In genomic region chr11:34245043-34245442, GRCh38 we compare ENCODE assay signal across 21 cellular contexts.
DNase-seq lines count a peak whose midpoint lies in the region; TF ChIP-seq lines count a peak whose summit lies in the region.
"Had no signal": no experiment of that assay in that cellular context is flagged by ENCODE, and none has a peak within 500 bp of the region (broad histone marks: within the 10 kb centered on the region; RNA-seq: fewer than 3 reads in every experiment).

No MANE protein-coding gene starts in this region.

- peak overlapping the region; percentile 63 for H3K27ac Mint-ChIP-seq in T-helper 2 cell treated with Interferon-gamma antibody and Interleukin-4, amounts not matched to agents 5 μg/mL and 100 μg/mL, for 36 hours

- no peaks in the 10 kb centered on the region for H3K9me2 ChIP-seq in hepatocyte (replicated peaks; ENCODE audit: insufficient read depth)

- peaks cover 5% of the 10 kb centered on the region for H3K36me3 Mint-ChIP-seq in T-helper 2 cell treated with Interferon-gamma antibody and Interleukin-4, amounts not matched to agents 5 μg/mL and 100 μg/mL, for 36 hours (ENCODE audit: low read depth)

- peaks cover 25% of the 10 kb centered on the region for H3K79me2 ChIP-seq in hepatocyte

- WGBS in hepatocyte (ENCODE audit: low lambda C conversion rate, missing lambda C conversion rate), result 87% methylated on average over 4 of the region's 4 CpGs

- H3K4me3 Mint-ChIP-seq in T-helper 2 cell treated with Interferon-gamma antibody and Interleukin-4, amounts not matched to agents 5 μg/mL and 100 μg/mL, for 36 hours, result peak overlapping the region; percentile 63

- no peaks in the 10 kb centered on the region for H3K27me3 ChIP-seq in hepatocyte
- H3K27me3 ChIP-seq: esophagus muscularis mucosa, neutrophil had no signal

- no peaks in the 10 kb centered on the region for H3K27me3 Mint-ChIP-seq in T-helper 2 cell treated with Interferon-gamma antibody and Interleukin-4, amounts not matched to agents 5 μg/mL and 100 μg/mL, for 36 hours (ENCODE audit: low read depth)

- H2AFZ ChIP-seq in hepatocyte, result no peak overlapping the region

- H3K4me3 ChIP-seq in hepatocyte, result no peak overlapping the region
- H3K4me3 ChIP-seq: esophagus muscularis mucosa had no signal

- no peak for TF ChIP-seq CTCF in hepatocyte (IDR thresholded peaks at IDR 0.05; ENCODE audit: poor library complexity)

- peaks cover 23% of the 10 kb centered on the region for H3K4me1 ChIP-seq in hepatocyte (ENCODE audit: insufficient read depth)

- no peaks in the 10 kb centered on the region for H3K9me3 Mint-ChIP-seq in T-helper 2 cell treated with Interferon-gamma antibody and Interleukin-4, amounts not matched to agents 5 μg/mL and 100 μg/mL, for 36 hours

- no peak overlapping the region for H3K4me2 ChIP-seq in hepatocyte

- H4K20me1 ChIP-seq in hepatocyte (ENCODE audit: insufficient read depth, poor library complexity, severe bottlenecking), result no peaks in the 10 kb centered on the region

- peaks cover 81% of the 10 kb centered on the region for H3K4me1 Mint-ChIP-seq in T-helper 2 cell treated with Interferon-gamma antibody and Interleukin-4, amounts not matched to agents 5 μg/mL and 100 μg/mL, for 36 hours (ENCODE audit: low read depth)

- H3K27ac ChIP-seq in hepatocyte, result peak overlapping the region; percentile 91
- H3K27ac ChIP-seq: esophagus muscularis mucosa, neutrophil, VCaP had no signal

- DNase-seq in stimulated activated CD4-positive, alpha-beta T cell treated with anti-CD3 and anti-CD28 coated beads, Interleukin-15, amount 100 ng/mL, for 24 hours, result peak; percentile 35
- DNase-seq in stimulated activated CD4-positive, alpha-beta T cell treated with anti-CD3 and anti-CD28 coated beads, Interleukin-4, amount 100 ng/mL, for 4 hours, result no peak
- DNase-seq in T-helper 2 cell treated with Interferon-gamma antibody and Interleukin-4, amounts not matched to agents 5 μg/mL and 100 μg/mL, for 36 hours (ENCODE audit: low spot score), result peak; percentile 49
- DNase-seq in hepatocyte (ENCODE audit: low spot score), result no peak
- DNase-seq in NCI-H1417 (lab: John Stamatoyannopoulos, UW), result no peak
- no peak for DNase-seq in NCI-H1105 (lab: John Stamatoyannopoulos, UW)
- no peak for DNase-seq in cerebellar cortex (ENCODE audit: low spot score)
- DNase-seq: activated CD8-positive, alpha-beta memory T cell treated with anti-CD3 and anti-CD28 coated beads, Interleukin-2, amount 50 U/mL, for 4 hours; central memory CD4-positive, alpha-beta T cell; effector CD4-positive, alpha-beta T cell; HCEC 1CT; IMR-90; left cardiac atrium; midbrain; MM.1S; NCI-H1930; NCI-H510A; retina had no signal

- H3K9me3 ChIP-seq in hepatocyte (ENCODE audit: low read depth), result no peaks in the 10 kb centered on the region
- H3K9me3 ChIP-seq: esophagus muscularis mucosa, neutrophil had no signal

- H3K36me3 ChIP-seq in hepatocyte (replicated peaks; ENCODE audit: insufficient read depth, low read depth), result no peaks in the 10 kb centered on the region
- H3K36me3 ChIP-seq: esophagus muscularis mucosa, neutrophil had no signal

Comparison
In these comparisons a context has a peak if more than half of its experiments do, and no peak if none do; other contexts are left out.
1. DNase-seq: peak in stimulated activated CD4-positive, alpha-beta T cell treated with anti-CD3 and anti-CD28 coated beads, Interleukin-15, amount 100 ng/mL, for 24 hours (single experiment) and T-helper 2 cell treated with Interferon-gamma antibody and Interleukin-4, amounts not matched to agents 5 μg/mL and 100 μg/mL, for 36 hours (single experiment); none in stimulated activated CD4-positive, alpha-beta T cell treated with anti-CD3 and anti-CD28 coated beads, Interleukin-4, amount 100 ng/mL, for 4 hours (0 of 2), hepatocyte (single experiment), NCI-H1417 (0 of 3), NCI-H1105 (single experiment) and cerebellar cortex (single experiment).